1 cellular context compared by ENCODE assay signal in genomic region chr1:108913105-108913948, GRCh38.
TF ChIP-seq lines count a peak whose summit lies in the region.

No MANE protein-coding gene starts in this region.

TF ChIP-seq in K562, 482 proteins besides CTCF, POLR2A, EP300 and RAD21 (continues in another document):
- TF ChIP-seq STAG1 (CRISPR knock-in tag; IDR thresholded peaks at IDR 0.05; ENCODE audit: borderline replicate concordance) (no peak), ZNF23 (CRISPR knock-in tag; IDR thresholded peaks at IDR 0.05) (no peak), HCFC1 (IDR thresholded peaks at IDR 0.05; ENCODE audit: low read depth, low read length) (no peak), KLF1 (tag; IDR thresholded peaks at IDR 0.05) (no peak), ZBTB26 (CRISPR knock-in tag; IDR thresholded peaks at IDR 0.05) (no peak), TRIM24 (IDR thresholded peaks at IDR 0.05) (no peak), ILF3 (IDR thresholded peaks at IDR 0.05; ENCODE audit: borderline replicate concordance) (no peak), SFPQ (IDR thresholded peaks at IDR 0.05; ENCODE audit: low read depth, low read length) (no peak), ZNF586 (CRISPR knock-in tag; conservative IDR thresholded peaks at IDR 0.05) (no peak), SMARCA5 (IDR thresholded peaks at IDR 0.05) (no peak), SP2 (IDR thresholded peaks at IDR 0.05; ENCODE audit: extremely low read depth, low read depth, low read length, poor library complexity, severe bottlenecking) (no peak), TEAD4 (IDR thresholded peaks at IDR 0.05; ENCODE audit: low read length) (peak; percentile 74), TEAD4 (CRISPR knock-in tag; IDR thresholded peaks at IDR 0.05; ENCODE audit: borderline replicate concordance) (no peak), PBX2 (CRISPR knock-in tag; IDR thresholded peaks at IDR 0.05; ENCODE audit: low read depth) (peak; percentile 40; the same call in 1 of the 2 replicates), PBX2 (tag; conservative IDR thresholded peaks at IDR 0.05; ENCODE audit: low read depth) (peak; percentile 98), ZNF764 (CRISPR knock-in tag; IDR thresholded peaks at IDR 0.05; ENCODE audit: low read depth) (no peak), CCNT2 (IDR thresholded peaks at IDR 0.05; ENCODE audit: borderline replicate concordance, extremely low read depth, insufficient read length, low read depth, low read length) (peak; percentile 57), ATF7 (IDR thresholded peaks at IDR 0.05) (peak; percentile 61), TAL1 (IDR thresholded peaks at IDR 0.05) (peak; percentile 41; the same call in 1 of the 2 replicates), ZNF140 (CRISPR knock-in tag; IDR thresholded peaks at IDR 0.05) (no peak), TCFL5 (CRISPR knock-in tag; conservative IDR thresholded peaks at IDR 0.05) (no peak), NUFIP1 (IDR thresholded peaks at IDR 0.05; ENCODE audit: partially characterized antibody) (no peak), KDM1A (IDR thresholded peaks at IDR 0.05) (peak; percentile 8 to 61; a peak in 1 of 4 replicates), MNT (conservative IDR thresholded peaks at IDR 0.05) (peak in 1 of 2 experiments; percentile 47; a peak in 3 of 4 replicates), DPF2 (IDR thresholded peaks at IDR 0.05) (peak; percentile 94), ZNF79 (CRISPR knock-in tag; IDR thresholded peaks at IDR 0.05; ENCODE audit: low read depth) (no peak), ELK3 (CRISPR knock-in tag; IDR thresholded peaks at IDR 0.05) (no peak), CGGBP1 (CRISPR knock-in tag; IDR thresholded peaks at IDR 0.05) (no peak), PML (IDR thresholded peaks at IDR 0.05; ENCODE audit: low read length) (peak; percentile 60), JUND (IDR thresholded peaks at IDR 0.05; ENCODE audit: borderline replicate concordance, low read depth, low read length) (peak; percentile 57; the same call in 1 of the 2 replicates), JUND (tag; IDR thresholded peaks at IDR 0.05; ENCODE audit: borderline replicate concordance, low read depth, low read length) (peak; percentile 57; the same call in 1 of the 3 replicates), E2F4 (CRISPR knock-in tag; IDR thresholded peaks at IDR 0.05; ENCODE audit: low read depth) (no peak), SIN3B (IDR thresholded peaks at IDR 0.05; ENCODE audit: low read depth) (no peak), ZNF511 (CRISPR knock-in tag; IDR thresholded peaks at IDR 0.05) (no peak), MTA2 (IDR thresholded peaks at IDR 0.05; ENCODE audit: low read depth) (peak; percentile 51), TCF15 (CRISPR knock-in tag; IDR thresholded peaks at IDR 0.05) (no peak), BRD9 (IDR thresholded peaks at IDR 0.05; ENCODE audit: low read depth, partially characterized antibody) (no peak), MYC (IDR thresholded peaks at IDR 0.05; ENCODE audit: low read depth, low read length) (no peak), MYC (CRISPR knock-in tag; IDR thresholded peaks at IDR 0.05; ENCODE audit: borderline replicate concordance, low read depth) (no peak), BRD4 (IDR thresholded peaks at IDR 0.05) (no peak), EGR1 (conservative IDR thresholded peaks at IDR 0.05) (no peak), SMARCA4 (IDR thresholded peaks at IDR 0.05) (peak; percentile 90), HDAC6 (IDR thresholded peaks at IDR 0.05; ENCODE audit: low read depth, low read length) (no peak), ZFP1 (CRISPR knock-in tag; IDR thresholded peaks at IDR 0.05) (no peak), XRCC3 (IDR thresholded peaks at IDR 0.05) (no peak), ARNT (IDR thresholded peaks at IDR 0.05) (peak in 1 of 2 experiments; percentile 78; a peak in 1 of 4 replicates), POLR3G (IDR thresholded peaks at IDR 0.05; ENCODE audit: extremely low read depth, insufficient read length, insufficient replicate concordance) (no peak), ZBTB5 (IDR thresholded peaks at IDR 0.05) (no peak), EP400 (IDR thresholded peaks at IDR 0.05) (peak; percentile 57; the same call in 1 of the 2 replicates), GTF2B (IDR thresholded peaks at IDR 0.05; ENCODE audit: extremely low read depth, insufficient read length) (no peak), SREBF1 (IDR thresholded peaks at IDR 0.05; ENCODE audit: borderline replicate concordance, low read depth, low read length) (no peak), MTF1 (CRISPR knock-in tag; IDR thresholded peaks at IDR 0.05; ENCODE audit: borderline replicate concordance) (no peak), DACH1 (IDR thresholded peaks at IDR 0.05; ENCODE audit: partially characterized antibody) (peak; percentile 87), TCF3 (CRISPR knock-in tag; IDR thresholded peaks at IDR 0.05) (peak; percentile 65), ZNF143 (CRISPR knock-in tag; IDR thresholded peaks at IDR 0.05) (no peak), RBM22 (IDR thresholded peaks at IDR 0.05; ENCODE audit: low read depth, low read length, poor library complexity, severe bottlenecking) (no peak), FOXA3 (CRISPR knock-in tag; conservative IDR thresholded peaks at IDR 0.05 in 1 of 2, IDR thresholded peaks at IDR 0.05 in 1 of 2) (0 out of 4 replicates have a peak, but pooled peaks of 1 of the 2 experiments have one; percentile 12), PTTG1 (tag; IDR thresholded peaks at IDR 0.05; ENCODE audit: low read depth) (no peak), TARDBP (IDR thresholded peaks at IDR 0.05) (no peak), MAZ (CRISPR knock-in tag; conservative IDR thresholded peaks at IDR 0.05 in 1 of 2, IDR thresholded peaks at IDR 0.05 in 1 of 2) (peak in 1 of 2 experiments; percentile 63; a peak in 2 of 4 replicates), RUNX1 (IDR thresholded peaks at IDR 0.05; ENCODE audit: low read depth) (no peak), NCOA6 (IDR thresholded peaks at IDR 0.05) (no peak), ILK (tag; IDR thresholded peaks at IDR 0.05; ENCODE audit: borderline replicate concordance, low read depth) (no peak), ZNF197 (CRISPR knock-in tag; IDR thresholded peaks at IDR 0.05; ENCODE audit: low read depth) (no peak), DIDO1 (tag; IDR thresholded peaks at IDR 0.05; ENCODE audit: low read depth) (no peak)
